14 cellular contexts compared by ENCODE assay signal in the genomic region with DNA sequence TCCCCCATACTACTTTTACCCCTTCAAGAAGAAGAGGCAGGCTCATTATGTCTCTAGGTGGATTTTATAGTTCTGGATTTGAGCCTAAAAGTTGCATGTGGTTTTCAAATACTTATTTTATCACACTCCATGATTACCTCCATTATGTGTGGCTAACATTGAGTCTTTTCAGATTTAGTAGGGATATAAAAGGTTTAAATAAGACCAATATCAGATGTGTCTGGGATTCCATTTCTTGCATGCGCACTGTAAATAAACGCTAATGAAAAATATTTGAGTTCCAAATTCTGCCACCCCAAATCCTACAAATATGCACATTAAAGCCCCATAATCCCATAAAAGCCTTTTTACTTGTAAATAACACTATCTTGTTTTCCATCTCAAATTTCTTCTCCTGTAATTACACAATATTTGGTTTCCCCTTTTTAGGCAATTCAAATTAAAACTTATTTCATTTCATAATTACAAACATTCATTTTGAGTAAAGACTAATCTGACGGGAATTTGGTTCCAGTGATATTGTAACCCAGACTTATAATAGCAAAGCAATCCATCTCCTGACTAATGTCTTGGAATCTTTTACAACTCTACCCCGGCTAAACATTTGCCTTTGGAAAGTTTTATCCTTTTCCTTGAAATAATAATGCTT.
DNase-seq lines count a peak whose midpoint lies in the region; ATAC-seq and TF ChIP-seq lines count a peak whose summit lies in the region.
"Had no signal": no experiment of that assay in that cellular context is flagged by ENCODE, and none has a peak within 500 bp of the region (broad histone marks: within the 10 kb centered on the region; RNA-seq: fewer than 3 reads in every experiment).

No MANE protein-coding gene starts in this region.

- CTCF ChIA-PET in T-cell (lab: Charles Lee) = no interaction called here

- no peak overlapping the region for H3K9ac ChIP-seq in SK-N-MC (ENCODE audit: insufficient read length)

- 32 to 35% methylated on average over 4 of the region's 4 CpGs for WGBS in aorta, 2 donors

- H3K9me3 Mint-ChIP-seq in T-cell = no peaks in the 10 kb centered on the region
- H3K9me3 Mint-ChIP-seq: neural crest cell had no signal

- no peaks in the 10 kb centered on the region for H3K27me3 ChIP-seq in aorta (ENCODE audit: control insufficient read depth in 1 of 2, insufficient read depth in 2 of 2, low read length in 1 of 2)

- intact Hi-C loops in aorta (cut with DNase I) = loop anchor here in 1 of 2 donors (10.0 kb wide), 1 partner anchor 153 kb away; no protein-coding TSS in a partner anchor

- DNase-seq in GM04504 (ENCODE audit: low read depth) = peak; percentile 76
- no peak for DNase-seq in SK-N-MC (ENCODE audit: low read depth, low spot score)
- peak; percentile 87 for DNase-seq in fibroblast of the aortic adventitia (ENCODE audit: low read depth)
- no peak for DNase-seq in aorta
- DNase-seq in T-cell = no peak
- DNase-seq in NCI-H345 (lab: John Stamatoyannopoulos, UW) = no peak
- DNase-seq: activated gamma-delta T cell; hypothalamus; NK-92 treated with Interleukin-12 subunit alpha and Interleukin-12 subunit beta, amount 100 ng/mL, for 24 hours; stimulated activated naive CD8-positive, alpha-beta T cell treated with anti-CD3 and anti-CD28 coated beads, Interleukin-15, amount 100 ng/mL, for 72 hours had no signal

- H3K4me3 ChIP-seq in SK-N-MC (no peak overlapping the region), fibroblast of the aortic adventitia (ENCODE audit: low read depth, low read length) (no peak overlapping the region), aorta (ENCODE audit: low read length in 2 of 2) (no peak overlapping the region)

- no peaks in the 10 kb centered on the region for H3K36me3 Mint-ChIP-seq in T-cell

- no peaks in the 10 kb centered on the region for H3K4me1 ChIP-seq in aorta (ENCODE audit: control insufficient read depth in 1 of 2, insufficient read depth in 2 of 2, low read length in 2 of 2)

- TF ChIP-seq CTCF in fibroblast of the aortic adventitia (IDR thresholded peaks at IDR 0.05; ENCODE audit: insufficient read depth, low read length) = no peak

- H3K27ac ChIP-seq in SK-N-MC (peak overlapping the region; percentile 20; the same call in 1 of the 2 replicates), aorta (ENCODE audit: low read depth in 1 of 2, low read length in 2 of 2) (no peak overlapping the region)
- H3K27ac ChIP-seq: VCaP had no signal

- ATAC-seq in aorta (ENCODE audit: low FRiP score) (peak; percentile 48), HG03097 (IDR thresholded peaks at IDR 0.05; ENCODE audit: low FRiP score, unreplicated experiment) (no peak), T-cell (replicated peaks in 1 of 4) (no peak)
- ATAC-seq: stimulated activated naive CD8-positive, alpha-beta T cell treated with anti-CD3 and anti-CD28 coated beads, Interleukin-15, amount 100 ng/mL, for 72 hours had no signal

- H3K27ac Mint-ChIP-seq in T-cell = no peak overlapping the region
- H3K27ac Mint-ChIP-seq: stimulated activated naive CD8-positive, alpha-beta T cell treated with anti-CD3 and anti-CD28 coated beads, Interleukin-15, amount 100 ng/mL, for 72 hours had no signal

- peaks cover 0 to 3% of the 10 kb centered on the region in 2 donors for H3K27me3 Mint-ChIP-seq in T-cell
- H3K27me3 Mint-ChIP-seq: central memory CD8-positive, alpha-beta T cell; stimulated activated naive CD8-positive, alpha-beta T cell treated with anti-CD3 and anti-CD28 coated beads, Interleukin-15, amount 100 ng/mL, for 72 hours had no signal

- POLR2A ChIA-PET in T-cell (lab: Charles Lee) = no interaction called here

- H3K9me3 ChIP-seq in SK-N-MC (ENCODE audit: low read depth, low read length) (no peaks in the 10 kb centered on the region), aorta (ENCODE audit: control insufficient read depth, low read length) (no peaks in the 10 kb centered on the region)

- H3K36me3 ChIP-seq in SK-N-MC (ENCODE audit: insufficient read depth, low read length) = no peaks in the 10 kb centered on the region
- H3K36me3 ChIP-seq in aorta (ENCODE audit: control insufficient read depth in 1 of 2, insufficient read depth in 2 of 2, low read length in 1 of 2) = no peaks in the 10 kb centered on the region

- H3K4me1 Mint-ChIP-seq in T-cell = no peaks in the 10 kb centered on the region
- H3K4me1 Mint-ChIP-seq: central memory CD8-positive, alpha-beta T cell; neural crest cell; stimulated activated naive CD8-positive, alpha-beta T cell treated with anti-CD3 and anti-CD28 coated beads, Interleukin-15, amount 100 ng/mL, for 72 hours had no signal

- no peak overlapping the region for H3K4me3 Mint-ChIP-seq in T-cell
- H3K4me3 Mint-ChIP-seq: central memory CD8-positive, alpha-beta T cell; neural crest cell; stimulated activated naive CD8-positive, alpha-beta T cell treated with anti-CD3 and anti-CD28 coated beads, Interleukin-15, amount 100 ng/mL, for 72 hours had no signal

Comparison
In these comparisons a context has a peak if more than half of its experiments do, and no peak if none do; other contexts are left out.
1. DNase-seq: peak in GM04504 (single experiment) and fibroblast of the aortic adventitia (single experiment); none in SK-N-MC (single experiment), aorta (0 of 2), T-cell (0 of 34) and NCI-H345 (single experiment).